3 cellular contexts compared by ENCODE assay signal in the genomic region with DNA sequence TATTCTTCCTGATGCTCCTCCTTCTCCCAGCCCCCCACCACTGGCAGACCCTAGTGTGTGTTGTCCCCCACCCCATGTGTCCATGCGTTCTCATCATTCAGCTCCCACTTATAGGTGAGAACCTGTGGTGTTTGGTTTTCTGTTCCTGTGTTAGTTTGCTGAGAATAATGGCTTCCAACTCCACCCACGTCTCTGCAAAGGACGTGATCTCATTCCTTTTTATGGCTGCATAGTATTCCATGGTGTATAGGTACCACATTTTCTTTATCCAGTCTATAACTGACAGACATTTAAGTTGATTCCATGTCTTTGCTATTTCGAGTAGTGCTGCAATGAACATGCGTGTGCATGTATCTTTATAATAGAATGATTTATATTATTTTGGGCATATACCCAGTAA. TPM values are rescaled to one million over a fixed set of nuclear protein-coding genes. Genes with fewer than 3 reads are reported as not detected.
"Had no signal": no experiment of that assay in that cellular context is flagged by ENCODE, and none has a peak within 500 bp of the region (broad histone marks: within the 10 kb centered on the region; RNA-seq: fewer than 3 reads in every experiment).

No MANE protein-coding gene starts in this region.

RNA-seq across cellular contexts. Expression of a gene that starts 12.2 kb away (rescaled TPM):
- total RNA-seq: M059J, MCF 10A, NCI-H460 had no signal

RNA-seq across cellular contexts. Expression of a gene that starts 55.2 kb away (rescaled TPM):
- total RNA-seq: M059J, NCI-H460 had no signal
